Comparison of ENCODE assay signal across 17 cellular contexts in the genomic region with DNA sequence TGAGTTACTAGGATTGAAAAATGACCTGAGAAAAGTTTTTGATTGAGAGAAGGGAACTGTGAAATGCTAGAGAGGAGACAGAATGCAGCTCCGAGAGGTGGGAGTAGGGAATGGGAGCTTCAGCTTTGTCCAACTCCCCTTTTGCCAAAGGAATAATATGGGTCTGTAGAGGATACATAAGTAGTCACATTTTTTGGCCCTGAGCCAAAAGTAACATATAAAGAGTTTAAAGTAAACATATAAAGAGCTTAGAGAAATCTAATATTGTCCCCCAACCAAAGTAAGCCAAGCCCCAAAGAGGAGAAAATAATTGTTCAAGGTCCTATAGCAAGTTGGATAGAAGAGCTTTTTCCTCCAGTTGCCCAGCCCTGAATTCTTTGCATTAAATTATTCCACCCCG.
A peak's percentile ranks its signal among the peaks of the same experiment; 100 is the strongest.
DNase-seq lines count a peak whose midpoint lies in the region; ATAC-seq and TF ChIP-seq lines count a peak whose summit lies in the region.
"Had no signal": no experiment of that assay in that cellular context is flagged by ENCODE, and none has a peak within 500 bp of the region (broad histone marks: within the 10 kb centered on the region; RNA-seq: fewer than 3 reads in every experiment).

No MANE protein-coding gene starts in this region.

- no peaks in the 10 kb centered on the region for H3K27me3 ChIP-seq in RWPE2 (ENCODE audit: insufficient read depth, poor library complexity, severe bottlenecking)
- H3K27me3 ChIP-seq: BLaER1 had no signal

- DNase-seq in DMS153 (lab: John Stamatoyannopoulos, UW) (peak; percentile 1), DMS153 treated with DMSO at 0.1 percent for 48 hours (lab: John Stamatoyannopoulos, UW; ENCODE audit: unreplicated experiment) (no peak), NCI-H748 (lab: John Stamatoyannopoulos, UW; ENCODE audit: unreplicated experiment) (peak; percentile 19), NCI-H748 treated with DMSO at 0.1 percent for 48 hours (lab: John Stamatoyannopoulos, UW) (no peak), RWPE2 (ENCODE audit: low spot score) (no peak), cerebellum (ENCODE audit: low spot score) (no peak)
- DNase-seq: AML-193; Caco-2; CD8-positive, alpha-beta memory T cell; DMS79 treated with DMSO at 0.1 percent for 48 hours; EL; GOT3; H9 had no signal

- H3K4me3 Mint-ChIP-seq in nephron = peak overlapping the region in 1 of 3 experiments; percentile 5
- H3K4me3 Mint-ChIP-seq: CD8-positive, alpha-beta memory T cell; H9 had no signal

- H3K9me3 Mint-ChIP-seq in nephron = peaks cover 2% of the 10 kb centered on the region

- peak overlapping the region; percentile 41 for H3K27ac ChIP-seq in RWPE2 (ENCODE audit: poor library complexity, severe bottlenecking)
- H3K27ac ChIP-seq: 22Rv1, BLaER1 had no signal

- H3K27me3 Mint-ChIP-seq in nephron (ENCODE audit: low read depth) = no peaks in the 10 kb centered on the region
- H3K27me3 Mint-ChIP-seq: CD8-positive, alpha-beta memory T cell had no signal

- no peak overlapping the region for H3K4me3 ChIP-seq in RWPE2 (ENCODE audit: severe bottlenecking)
- H3K4me3 ChIP-seq: BLaER1 had no signal

- no peak for TF ChIP-seq CTCF in RWPE2 (IDR thresholded peaks at IDR 0.05; ENCODE audit: poor library complexity, severe bottlenecking)
- no peak for TF ChIP-seq CTCF in nephron (IDR thresholded peaks at IDR 0.05; ENCODE audit: unreplicated experiment in 3 of 3)

- no peaks in the 10 kb centered on the region for H3K9me3 ChIP-seq in RWPE2 (ENCODE audit: severe bottlenecking)
- H3K9me3 ChIP-seq: Caco-2 had no signal

- H3K4me1 ChIP-seq in RWPE2 (ENCODE audit: insufficient read depth, poor library complexity, severe bottlenecking) = peaks cover 24% of the 10 kb centered on the region
- H3K4me1 ChIP-seq: BLaER1, Caco-2 had no signal

- peak overlapping the region in 2 of 3 experiments; percentile 66 to 80 for H3K27ac Mint-ChIP-seq in nephron
- H3K27ac Mint-ChIP-seq: CD8-positive, alpha-beta memory T cell; H9 had no signal

- H3K36me3 ChIP-seq in RWPE2 (ENCODE audit: low read depth) = no peaks in the 10 kb centered on the region
- H3K36me3 ChIP-seq: BLaER1 had no signal

- ATAC-seq in RWPE2 (ENCODE audit: low read depth) (peak; percentile 21; the same call in 1 of the 3 replicates), HG02571 (IDR thresholded peaks at IDR 0.05; ENCODE audit: unreplicated experiment) (no peak)

- no peaks in the 10 kb centered on the region for H3K36me3 Mint-ChIP-seq in nephron (ENCODE audit: low read depth)

- peaks cover 16% of the 10 kb centered on the region for H3K4me1 Mint-ChIP-seq in nephron
- H3K4me1 Mint-ChIP-seq: CD8-positive, alpha-beta memory T cell had no signal

Comparison
In these comparisons a context has a peak if more than half of its experiments do, and no peak if none do; other contexts are left out.
1. DNase-seq: peak in DMS153 (single experiment) and NCI-H748 (single experiment); none in DMS153 treated with DMSO at 0.1 percent for 48 hours (single experiment), NCI-H748 treated with DMSO at 0.1 percent for 48 hours (single experiment), RWPE2 (single experiment) and cerebellum (single experiment).